ENCODE assay signal across 1 cellular context in genomic region chr19:58475714-58476497, GRCh38.
TF ChIP-seq lines count a peak whose summit lies in the region.

Gene ZNF446 (plus strand): TSS chr19:58476352. CDS start chr19:58477219, 867 bp downstream.

TF ChIP-seq in K562, 482 proteins besides CTCF, POLR2A, EP300 and RAD21 (continued from another document and continues in another):
- TF ChIP-seq TAF7 (tag; IDR thresholded peaks at IDR 0.05) (no peak), MEIS2 (IDR thresholded peaks at IDR 0.05; ENCODE audit: partially characterized antibody) (peak; percentile 45), BCL6 (CRISPR knock-in tag; IDR thresholded peaks at IDR 0.05) (no peak), SP1 (CRISPR knock-in tag; IDR thresholded peaks at IDR 0.05) (peak; percentile 81), SIN3A (IDR thresholded peaks at IDR 0.05; ENCODE audit: borderline replicate concordance in 2 of 2, control insufficient read depth in 1 of 2, low read depth in 2 of 2, low read length in 2 of 2) (peak; percentile 87 to 90), ZNF134 (CRISPR knock-in tag; conservative IDR thresholded peaks at IDR 0.05) (no peak), UBTF (IDR thresholded peaks at IDR 0.05; ENCODE audit: borderline replicate concordance in 1 of 2, low read depth in 2 of 2, low read length in 2 of 2) (peak in 1 of 2 experiments; percentile 65; a peak in 1 of 4 replicates), ESRRB (CRISPR knock-in tag; IDR thresholded peaks at IDR 0.05; ENCODE audit: borderline replicate concordance) (no peak), NFYB (IDR thresholded peaks at IDR 0.05; ENCODE audit: extremely low read depth, insufficient read length) (peak; percentile 31), CREB1 (IDR thresholded peaks at IDR 0.05) (peak; percentile 83), CREB1 (CRISPR knock-in tag; IDR thresholded peaks at IDR 0.05) (peak; percentile 73), ZNF224 (CRISPR knock-in tag; IDR thresholded peaks at IDR 0.05) (no peak), RBM15 (IDR thresholded peaks at IDR 0.05; ENCODE audit: insufficient read depth, low read length) (no peak), SRF (CRISPR knock-in tag; IDR thresholded peaks at IDR 0.05) (no peak), MBD2 (IDR thresholded peaks at IDR 0.05; ENCODE audit: borderline replicate concordance, low read depth) (peak; percentile 84), ARID4B (CRISPR knock-in tag; IDR thresholded peaks at IDR 0.05) (peak; percentile 84), POLR2AphosphoS2 (IDR thresholded peaks at IDR 0.05; ENCODE audit: low read length) (peak; percentile 96), NR4A1 (CRISPR knock-in tag; IDR thresholded peaks at IDR 0.05) (no peak), NR4A1 (tag; IDR thresholded peaks at IDR 0.05) (0 out of 2 replicates have a peak, but pooled peaks have one; percentile 19), POLR2G (IDR thresholded peaks at IDR 0.05; ENCODE audit: low read depth, low read length) (peak; percentile 92), ZNF764 (CRISPR knock-in tag; IDR thresholded peaks at IDR 0.05; ENCODE audit: low read depth) (peak; percentile 29; the same call in 1 of the 2 replicates), ZBTB33 (CRISPR knock-in tag; IDR thresholded peaks at IDR 0.05) (peak; percentile 57; the same call in 1 of the 2 replicates), XRCC4 (IDR thresholded peaks at IDR 0.05; ENCODE audit: extremely low read depth, insufficient read depth, insufficient read length) (no peak), ZNF277 (CRISPR knock-in tag; IDR thresholded peaks at IDR 0.05; ENCODE audit: borderline replicate concordance) (no peak), HDAC2 (IDR thresholded peaks at IDR 0.05) (peak; percentile 21; the same call in 1 of the 2 replicates), GTF2E2 (tag; IDR thresholded peaks at IDR 0.05) (peak; percentile 60; the same call in 1 of the 2 replicates), SAFB (IDR thresholded peaks at IDR 0.05; ENCODE audit: borderline replicate concordance, low read depth, low read length) (peak; percentile 56; the same call in 1 of the 2 replicates), ZNF407 (IDR thresholded peaks at IDR 0.05; ENCODE audit: low read depth) (no peak), CBX1 (IDR thresholded peaks at IDR 0.05; ENCODE audit: low read depth) (peak; percentile 25; the same call in 1 of the 2 replicates), JUNB (CRISPR knock-in tag; conservative IDR thresholded peaks at IDR 0.05) (no peak), CBX2 (IDR thresholded peaks at IDR 0.05; ENCODE audit: insufficient read depth, low read length, poor library complexity, severe bottlenecking) (no peak), KAT7 (CRISPR knock-in tag; IDR thresholded peaks at IDR 0.05; ENCODE audit: borderline replicate concordance) (no peak), PML (IDR thresholded peaks at IDR 0.05; ENCODE audit: low read length) (peak; percentile 52; the same call in 1 of the 2 replicates), ZFX (CRISPR knock-in tag; IDR thresholded peaks at IDR 0.05) (peak; percentile 92), RB1 (IDR thresholded peaks at IDR 0.05; ENCODE audit: low read depth) (peak; percentile 28), SMC3 (conservative IDR thresholded peaks at IDR 0.05; ENCODE audit: insufficient read depth, low read depth, low read length) (no peak)
- TF ChIP-seq, protein P1, sequence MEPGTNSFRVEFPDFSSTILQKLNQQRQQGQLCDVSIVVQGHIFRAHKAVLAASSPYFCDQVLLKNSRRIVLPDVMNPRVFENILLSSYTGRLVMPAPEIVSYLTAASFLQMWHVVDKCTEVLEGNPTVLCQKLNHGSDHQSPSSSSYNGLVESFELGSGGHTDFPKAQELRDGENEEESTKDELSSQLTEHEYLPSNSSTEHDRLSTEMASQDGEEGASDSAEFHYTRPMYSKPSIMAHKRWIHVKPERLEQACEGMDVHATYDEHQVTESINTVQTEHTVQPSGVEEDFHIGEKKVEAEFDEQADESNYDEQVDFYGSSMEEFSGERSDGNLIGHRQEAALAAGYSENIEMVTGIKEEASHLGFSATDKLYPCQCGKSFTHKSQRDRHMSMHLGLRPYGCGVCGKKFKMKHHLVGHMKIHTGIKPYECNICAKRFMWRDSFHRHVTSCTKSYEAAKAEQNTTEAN (CRISPR knock-in tag; IDR thresholded peaks at IDR 0.05): no peak
- TF ChIP-seq, protein P2, sequence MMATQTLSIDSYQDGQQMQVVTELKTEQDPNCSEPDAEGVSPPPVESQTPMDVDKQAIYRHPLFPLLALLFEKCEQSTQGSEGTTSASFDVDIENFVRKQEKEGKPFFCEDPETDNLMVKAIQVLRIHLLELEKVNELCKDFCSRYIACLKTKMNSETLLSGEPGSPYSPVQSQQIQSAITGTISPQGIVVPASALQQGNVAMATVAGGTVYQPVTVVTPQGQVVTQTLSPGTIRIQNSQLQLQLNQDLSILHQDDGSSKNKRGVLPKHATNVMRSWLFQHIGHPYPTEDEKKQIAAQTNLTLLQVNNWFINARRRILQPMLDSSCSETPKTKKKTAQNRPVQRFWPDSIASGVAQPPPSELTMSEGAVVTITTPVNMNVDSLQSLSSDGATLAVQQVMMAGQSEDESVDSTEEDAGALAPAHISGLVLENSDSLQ (IDR thresholded peaks at IDR 0.05): peak; percentile 63
